ENCODE assay signal across 1 cellular context in the genomic region with DNA sequence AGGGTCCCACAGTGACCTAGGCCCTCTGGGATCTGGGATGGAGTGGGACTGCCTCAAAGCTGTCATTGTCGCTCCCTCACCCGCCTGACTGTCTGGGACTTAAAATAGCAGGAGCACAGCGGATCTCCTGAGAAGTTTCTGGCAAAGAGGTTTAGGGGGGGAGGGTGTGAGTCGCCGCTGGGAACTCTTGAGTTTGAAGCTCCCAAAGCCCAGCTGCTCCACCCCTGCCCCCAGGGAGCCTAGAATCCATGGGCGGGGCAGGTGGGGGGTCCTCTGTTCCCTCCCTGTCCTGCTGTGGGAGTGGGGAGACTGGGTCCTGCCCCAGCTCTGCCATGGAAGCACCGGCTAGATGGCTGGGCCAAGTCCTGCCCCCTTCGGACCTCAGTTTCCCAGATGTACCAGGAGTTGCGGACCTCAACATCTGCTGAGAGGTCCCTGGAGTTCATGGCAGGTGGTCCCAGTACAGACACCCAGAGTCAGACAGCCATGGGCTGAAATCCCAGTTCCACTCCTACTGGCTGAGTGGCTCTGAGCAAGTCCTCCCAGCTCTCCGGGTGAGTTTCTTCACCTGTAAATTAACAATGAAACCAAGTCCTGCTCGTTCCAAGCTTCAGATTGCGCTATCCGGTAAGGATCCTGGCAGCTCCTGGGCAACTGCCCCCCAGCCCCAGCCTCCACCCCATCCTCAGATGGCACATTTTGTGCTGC.
TF ChIP-seq lines count a peak whose summit lies in the region.

No MANE protein-coding gene starts in this region.

TF ChIP-seq in A549, 52 proteins besides CTCF, POLR2A, EP300 and RAD21:
- TF ChIP-seq JUNB (IDR thresholded peaks at IDR 0.05) = no peak
- TF ChIP-seq, protein P1, sequence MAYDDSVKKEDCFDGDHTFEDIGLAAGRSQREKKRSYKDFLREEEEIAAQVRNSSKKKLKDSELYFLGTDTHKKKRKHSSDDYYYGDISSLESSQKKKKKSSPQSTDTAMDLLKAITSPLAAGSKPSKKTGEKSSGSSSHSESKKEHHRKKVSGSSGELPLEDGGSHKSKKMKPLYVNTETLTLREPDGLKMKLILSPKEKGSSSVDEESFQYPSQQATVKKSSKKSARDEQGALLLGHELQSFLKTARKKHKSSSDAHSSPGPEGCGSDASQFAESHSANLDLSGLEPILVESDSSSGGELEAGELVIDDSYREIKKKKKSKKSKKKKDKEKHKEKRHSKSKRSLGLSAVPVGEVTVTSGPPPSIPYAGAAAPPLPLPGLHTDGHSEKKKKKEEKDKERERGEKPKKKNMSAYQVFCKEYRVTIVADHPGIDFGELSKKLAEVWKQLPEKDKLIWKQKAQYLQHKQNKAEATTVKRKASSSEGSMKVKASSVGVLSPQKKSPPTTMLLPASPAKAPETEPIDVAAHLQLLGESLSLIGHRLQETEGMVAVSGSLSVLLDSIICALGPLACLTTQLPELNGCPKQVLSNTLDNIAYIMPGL (CRISPR knock-in tag; IDR thresholded peaks at IDR 0.05; ENCODE audit: borderline replicate concordance) = no peak
- TF ChIP-seq, protein P2, sequence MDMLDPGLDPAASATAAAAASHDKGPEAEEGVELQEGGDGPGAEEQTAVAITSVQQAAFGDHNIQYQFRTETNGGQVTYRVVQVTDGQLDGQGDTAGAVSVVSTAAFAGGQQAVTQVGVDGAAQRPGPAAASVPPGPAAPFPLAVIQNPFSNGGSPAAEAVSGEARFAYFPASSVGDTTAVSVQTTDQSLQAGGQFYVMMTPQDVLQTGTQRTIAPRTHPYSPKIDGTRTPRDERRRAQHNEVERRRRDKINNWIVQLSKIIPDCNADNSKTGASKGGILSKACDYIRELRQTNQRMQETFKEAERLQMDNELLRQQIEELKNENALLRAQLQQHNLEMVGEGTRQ (IDR thresholded peaks at IDR 0.05) = no peak
- TF ChIP-seq MAX (IDR thresholded peaks at IDR 0.05) = no peak
- no peak for TF ChIP-seq CHD4 (IDR thresholded peaks at IDR 0.05; ENCODE audit: borderline replicate concordance)
- no peak for TF ChIP-seq RARB (CRISPR knock-in tag; IDR thresholded peaks at IDR 0.05)
- no peak for TF ChIP-seq TFCP2L1 (CRISPR knock-in tag; IDR thresholded peaks at IDR 0.05)
- no peak for TF ChIP-seq GATA3 (IDR thresholded peaks at IDR 0.05; ENCODE audit: borderline replicate concordance)
- no peak for TF ChIP-seq SREBF2 (IDR thresholded peaks at IDR 0.05)
- no peak for TF ChIP-seq FOSB (CRISPR knock-in tag; IDR thresholded peaks at IDR 0.05)
